ENCODE assay signal across 9 cellular contexts in genomic region chr5:126846344-126846743, GRCh38.
DNase-seq lines count a peak whose midpoint lies in the region; ATAC-seq and TF ChIP-seq lines count a peak whose summit lies in the region.
"Had no signal": no experiment of that assay in that cellular context is flagged by ENCODE, and none has a peak within 500 bp of the region (broad histone marks: within the 10 kb centered on the region; RNA-seq: fewer than 3 reads in every experiment).

No MANE protein-coding gene starts in this region.

- ATAC-seq in GM18498 (IDR thresholded peaks at IDR 0.05; ENCODE audit: unreplicated experiment) = no peak
- no peak for ATAC-seq in activated naive CD8-positive, alpha-beta T cell treated with anti-CD3 and anti-CD28 coated beads, Interleukin-2, amount 50 U/mL, for 24 hours
- ATAC-seq in HG03520 (IDR thresholded peaks at IDR 0.05; ENCODE audit: unreplicated experiment) = no peak

- no peaks in the 10 kb centered on the region for H3K27me3 Mint-ChIP-seq in activated naive CD8-positive, alpha-beta T cell treated with anti-CD3 and anti-CD28 coated beads, Interleukin-2, amount 50 U/mL, for 24 hours

- H3K4me3 Mint-ChIP-seq in activated naive CD8-positive, alpha-beta T cell treated with anti-CD3 and anti-CD28 coated beads, Interleukin-2, amount 50 U/mL, for 24 hours = no peak overlapping the region

- no peak for TF ChIP-seq EP300 in sigmoid colon (IDR thresholded peaks at IDR 0.05)

- intact Hi-C loops in sigmoid colon (cut with DNase I) = no loop called here

- H3K27me3 ChIP-seq in sigmoid colon = no peaks in the 10 kb centered on the region

- peaks cover 30% of the 10 kb centered on the region for H3K4me1 Mint-ChIP-seq in activated naive CD8-positive, alpha-beta T cell treated with anti-CD3 and anti-CD28 coated beads, Interleukin-2, amount 50 U/mL, for 24 hours

- H3K4me1 ChIP-seq in sigmoid colon = peaks cover 0 to 13% (median 8%) of the 10 kb centered on the region in 4 donors

- no peaks in the 10 kb centered on the region for H3K36me3 ChIP-seq in sigmoid colon

- no peaks in the 10 kb centered on the region for H3K9me3 ChIP-seq in sigmoid colon

- TF ChIP-seq POLR2A in sigmoid colon (IDR thresholded peaks at IDR 0.05) = no peak

- peak; percentile 55 for DNase-seq in EH (ENCODE audit: low read depth)
- peak; percentile 2 for DNase-seq in OCI-M1 (lab: John Stamatoyannopoulos, UW)
- DNase-seq in fibroblast of pulmonary artery (ENCODE audit: low read depth) = peak; percentile 63
- no peak for DNase-seq in sigmoid colon
- no peak for DNase-seq in activated naive CD8-positive, alpha-beta T cell treated with anti-CD3 and anti-CD28 coated beads, Interleukin-2, amount 50 U/mL, for 24 hours
- DNase-seq: NCI-H2029 treated with DMSO at 0.1 percent for 48 hours, SHP77 had no signal

- H3K9me3 Mint-ChIP-seq in activated naive CD8-positive, alpha-beta T cell treated with anti-CD3 and anti-CD28 coated beads, Interleukin-2, amount 50 U/mL, for 24 hours = no peaks in the 10 kb centered on the region

- H3K4me3 ChIP-seq in fibroblast of pulmonary artery (replicated peaks; ENCODE audit: low read depth, low read length) = no peak overlapping the region
- H3K4me3 ChIP-seq in sigmoid colon = no peak overlapping the region

- no peak overlapping the region for H3K27ac Mint-ChIP-seq in activated naive CD8-positive, alpha-beta T cell treated with anti-CD3 and anti-CD28 coated beads, Interleukin-2, amount 50 U/mL, for 24 hours

- H3K27ac ChIP-seq in sigmoid colon = peak overlapping the region in 3 of 4 donors; percentile 51 to 66 (median 64)

- peak; percentile 38 for TF ChIP-seq CTCF in fibroblast of pulmonary artery (IDR thresholded peaks at IDR 0.05; ENCODE audit: low read length, missing control alignments)
- TF ChIP-seq CTCF in sigmoid colon (IDR thresholded peaks at IDR 0.05) = no peak

- no peaks in the 10 kb centered on the region for H3K36me3 Mint-ChIP-seq in activated naive CD8-positive, alpha-beta T cell treated with anti-CD3 and anti-CD28 coated beads, Interleukin-2, amount 50 U/mL, for 24 hours (ENCODE audit: low read depth)

Comparison
In these comparisons a context has a peak if more than half of its experiments do, and no peak if none do; other contexts are left out.
1. DNase-seq: peak in EH (single experiment), OCI-M1 (single experiment) and fibroblast of pulmonary artery (single experiment); none in sigmoid colon (single experiment) and activated naive CD8-positive, alpha-beta T cell treated with anti-CD3 and anti-CD28 coated beads, Interleukin-2, amount 50 U/mL, for 24 hours (single experiment).